32 cellular contexts compared by ENCODE assay signal in the genomic region with DNA sequence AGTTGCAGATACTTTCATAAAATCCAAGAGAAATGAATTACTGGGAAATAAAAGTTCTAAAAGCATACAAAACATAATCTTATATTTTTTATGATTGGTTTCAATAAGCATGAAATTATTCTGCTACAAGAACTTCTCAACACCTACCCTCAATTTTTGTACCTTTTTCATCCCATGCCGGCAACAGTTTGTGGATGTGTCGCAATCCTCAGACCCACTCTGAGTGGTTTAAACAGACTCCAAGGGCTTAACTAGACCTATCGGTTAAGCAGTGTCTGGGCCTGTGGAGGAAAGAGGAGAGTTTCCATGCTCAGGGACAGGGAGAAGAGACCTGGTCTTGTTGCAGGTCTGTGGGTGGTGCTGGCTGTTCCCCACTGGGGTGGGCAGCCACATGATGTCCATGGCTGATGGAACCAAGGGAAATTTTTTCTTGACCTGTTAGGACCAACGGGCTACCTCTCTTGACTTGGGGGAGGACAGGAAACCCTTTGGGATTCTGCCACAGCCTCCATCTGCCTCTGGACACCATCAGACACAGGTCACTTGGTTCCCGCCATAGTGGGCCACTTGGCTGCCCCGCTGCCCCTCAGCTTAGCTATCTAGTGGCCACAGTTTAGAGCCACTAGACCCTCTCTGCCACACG.
"Had no signal": no experiment of that assay in that cellular context is flagged by ENCODE, and none has a peak within 500 bp of the region (broad histone marks: within the 10 kb centered on the region; RNA-seq: fewer than 3 reads in every experiment).

No MANE protein-coding gene starts in this region.

- H3K4me2 ChIP-seq: neural progenitor cell had no signal

- H3K36me3 Mint-ChIP-seq: immature natural killer cell; mesothelial cell of epicardium; naive B cell; natural killer cell; neural progenitor cell; stimulated activated memory B cell treated with anti-CD40 and anti-IgM and Interleukin-4, amounts not matched to agents 10 μg/mL and 1 μg/mL and 100 μg/mL, for 72 hours had no signal

- H2AFZ ChIP-seq: neural progenitor cell had no signal

- H3K36me3 ChIP-seq: left lung, lower lobe of right lung, neural progenitor cell, neutrophil, ovary, sigmoid colon, tibial nerve, upper lobe of right lung had no signal

- H3K4me1 Mint-ChIP-seq: immature natural killer cell; naive B cell; natural killer cell; neural progenitor cell; stimulated activated memory B cell treated with anti-CD40 and anti-IgM and Interleukin-4, amounts not matched to agents 10 μg/mL and 1 μg/mL and 100 μg/mL, for 72 hours; stimulated activated naive CD8-positive, alpha-beta T cell treated with anti-CD3 and anti-CD28 coated beads, Interleukin-15, amount 100 ng/mL, for 72 hours had no signal

- H3K9me3 Mint-ChIP-seq: immature natural killer cell; natural killer cell; stimulated activated naive CD8-positive, alpha-beta T cell treated with anti-CD3 and anti-CD28 coated beads, Interleukin-15, amount 100 ng/mL, for 72 hours had no signal

- H3K27me3 Mint-ChIP-seq: stimulated activated naive CD8-positive, alpha-beta T cell treated with anti-CD3 and anti-CD28 coated beads, Interleukin-15, amount 100 ng/mL, for 72 hours had no signal

- H3K9me3 ChIP-seq: left lung, lower lobe of right lung, neutrophil, ovary, upper lobe of right lung had no signal

- H3K27me3 ChIP-seq: neural progenitor cell, neutrophil, ovary, tibial nerve, upper lobe of right lung had no signal

- H3K4me3 ChIP-seq: left lung, lower lobe of right lung, neural progenitor cell, ovary, sigmoid colon, tibial nerve, upper lobe of right lung had no signal

- FAIRE-seq: islet of Langerhans, kidney, small intestine, urothelium cell line had no signal

- H3K27ac Mint-ChIP-seq: immature natural killer cell; mesothelial cell of epicardium; natural killer cell; neural progenitor cell; progenitor cell of endocrine pancreas; stimulated activated memory B cell treated with anti-CD40 and anti-IgM and Interleukin-4, amounts not matched to agents 10 μg/mL and 1 μg/mL and 100 μg/mL, for 72 hours; stimulated activated naive CD8-positive, alpha-beta T cell treated with anti-CD3 and anti-CD28 coated beads, Interleukin-15, amount 100 ng/mL, for 72 hours had no signal

- DNase-seq: hypothalamus; immature natural killer cell; kidney; left colon; left lung; lower lobe of right lung; mammary epithelial cell; mesendoderm; naive B cell; natural killer cell; nephron progenitor cell; occipital lobe; ovary; right cardiac atrium; sigmoid colon; small intestine; stimulated activated CD4-positive, alpha-beta T cell treated with anti-CD3 and anti-CD28 coated beads, Interleukin-1b, Interleukin-23, amount 100 ng/mL, for 48 hours; stimulated activated CD4-positive, alpha-beta T cell treated with anti-CD3 and anti-CD28 coated beads, Interleukin-2, amount 100 ng/mL, for 48 hours; stimulated activated CD4-positive, alpha-beta T cell treated with anti-CD3 and anti-CD28 coated beads, Interleukin-4, amount 100 ng/mL, for 4 hours; stimulated activated CD8-positive, alpha-beta memory T cell treated with anti-CD3 and anti-CD28 coated beads, Interleukin-4, amount 100 ng/mL, for 48 hours; stimulated activated naive CD4-positive, alpha-beta T cell treated with Interleukin-2 at 50 U/mL for 16 hours; stimulated activated naive CD8-positive, alpha-beta T cell treated with anti-CD3 and anti-CD28 coated beads, Interleukin-15, amount 100 ng/mL, for 72 hours; substantia nigra; upper lobe of right lung had no signal

- H3K27ac ChIP-seq: left lung, lower lobe of right lung, neural progenitor cell, neutrophil, ovary, sigmoid colon, tibial nerve, upper lobe of right lung had no signal

- H3K9ac ChIP-seq: neural progenitor cell had no signal

- H3K4me3 Mint-ChIP-seq: immature natural killer cell; mesothelial cell of epicardium; naive B cell; natural killer cell; nephron progenitor cell; neural progenitor cell; stimulated activated memory B cell treated with anti-CD40 and anti-IgM and Interleukin-4, amounts not matched to agents 10 μg/mL and 1 μg/mL and 100 μg/mL, for 72 hours; stimulated activated naive CD8-positive, alpha-beta T cell treated with anti-CD3 and anti-CD28 coated beads, Interleukin-15, amount 100 ng/mL, for 72 hours had no signal

- H3K4me1 ChIP-seq: left lung, lower lobe of right lung, neural progenitor cell, sigmoid colon, tibial nerve, upper lobe of right lung had no signal

- ATAC-seq: left colon; left lung; lower lobe of right lung; natural killer cell; right cardiac atrium; stimulated activated memory B cell treated with anti-CD40 and anti-IgM and Interleukin-4, amounts not matched to agents 10 μg/mL and 1 μg/mL and 100 μg/mL, for 72 hours; stimulated activated naive CD8-positive, alpha-beta T cell treated with anti-CD3 and anti-CD28 coated beads, Interleukin-15, amount 100 ng/mL, for 72 hours; upper lobe of right lung had no signal
